ENCODE assay signal across 8 cellular contexts in genomic region chr20:1108437-1108920, GRCh38. TPM values are rescaled to one million over a fixed set of nuclear protein-coding genes. Genes with fewer than 3 reads are reported as not detected.
A peak's percentile ranks its signal among the peaks of the same experiment; 100 is the strongest.
DNase-seq lines count a peak whose midpoint lies in the region; ATAC-seq and TF ChIP-seq lines count a peak whose summit lies in the region.

No MANE protein-coding gene starts in this region.

- H3K4me1 Mint-ChIP-seq in Calu3 (ENCODE audit: low read depth, unreplicated experiment) = no peaks in the 10 kb centered on the region

- H3K4me1 ChIP-seq in SJCRH30 = no peaks in the 10 kb centered on the region
- no peaks in the 10 kb centered on the region for H3K4me1 ChIP-seq in heart right ventricle

- peaks cover 16% of the 10 kb centered on the region for H3K27me3 Mint-ChIP-seq in Calu3 (ENCODE audit: unreplicated experiment)

- no TSS peak for BruUV-seq in Calu3 (replicated peaks; lab: Mats Ljungman, UMichigan)

- H3K9me3 ChIP-seq in SJCRH30 (replicated peaks) (no peaks in the 10 kb centered on the region), heart right ventricle (no peaks in the 10 kb centered on the region)

- CTCF ChIA-PET in Calu3 (lab: Charles Lee) = interaction anchor here (1.0 kb wide), 3 partner anchors 12 to 290 kb away, joined by 3 to 5 read pairs (median 4); no protein-coding TSS in a partner anchor

- no peaks in the 10 kb centered on the region for H3K36me3 Mint-ChIP-seq in Calu3 (ENCODE audit: insufficient read depth, unreplicated experiment)
- no peaks in the 10 kb centered on the region for H3K36me3 Mint-ChIP-seq in activated naive CD4-positive, alpha-beta T cell treated with anti-CD3 and anti-CD28 coated beads, Interleukin-2, amount 50 U/mL, for 72 hours

- TF ChIP-seq CTCF in Calu3 (IDR thresholded peaks at IDR 0.05; ENCODE audit: unreplicated experiment) (peak; percentile 55), heart right ventricle (IDR thresholded peaks at IDR 0.05) (peak; percentile 51 to 84 (median 75))

- peak; percentile 69 to 81 for ATAC-seq in activated naive CD4-positive, alpha-beta T cell treated with anti-CD3 and anti-CD28 coated beads, Interleukin-2, amount 50 U/mL, for 72 hours
- ATAC-seq in heart right ventricle (peak in 7 of 8 donors; percentile 34 to 81 (median 70)), HG03565 (IDR thresholded peaks at IDR 0.05; ENCODE audit: unreplicated experiment) (no peak)

- H3K27ac ChIP-seq in SJCRH30 = no peak overlapping the region
- no peak overlapping the region for H3K27ac ChIP-seq in heart right ventricle

- no peaks in the 10 kb centered on the region for H3K9me3 Mint-ChIP-seq in Calu3 (ENCODE audit: low read depth, unreplicated experiment)
- H3K9me3 Mint-ChIP-seq in activated naive CD4-positive, alpha-beta T cell treated with anti-CD3 and anti-CD28 coated beads, Interleukin-2, amount 50 U/mL, for 72 hours = no peaks in the 10 kb centered on the region

- H3K27ac Mint-ChIP-seq in Calu3 (ENCODE audit: unreplicated experiment) = no peak overlapping the region
- no peak overlapping the region for H3K27ac Mint-ChIP-seq in activated naive CD4-positive, alpha-beta T cell treated with anti-CD3 and anti-CD28 coated beads, Interleukin-2, amount 50 U/mL, for 72 hours

- peak; percentile 41 for DNase-seq in Calu3
- DNase-seq in HT-29 (ENCODE audit: low spot score) = peak; percentile 57
- peak; percentile 44 to 73 for DNase-seq in SJCRH30
- peak in 1 of 2 donors; percentile 60 for DNase-seq in activated naive CD4-positive, alpha-beta T cell treated with anti-CD3 and anti-CD28 coated beads, Interleukin-2, amount 50 U/mL, for 72 hours (ENCODE audit: low spot score in 2 of 2)
- DNase-seq in heart right ventricle = peak; percentile 43 to 45
- peak; percentile 9 for DNase-seq in renal cortical epithelial cell (ENCODE audit: low read depth)
- DNase-seq in NCI-H187 (lab: John Stamatoyannopoulos, UW) = no peak

- no peak overlapping the region for H3K4me3 Mint-ChIP-seq in Calu3 (ENCODE audit: low read depth, unreplicated experiment)

- intact Hi-C loops in Calu3 (cut with micrococcal nuclease; ENCODE audit: unreplicated experiment) (no loop called here), heart right ventricle (cut with DNase I) (loop anchor here in 6 of 10 donors (2.0 to 10.0 kb wide), 4 partner anchors 104 to 294 kb away; no protein-coding TSS in a partner anchor)

- 26 to 30% methylated on average over 5 of the region's 5 CpGs for WGBS in heart right ventricle, 2 donors

- H3K27me3 ChIP-seq in SJCRH30 = no peaks in the 10 kb centered on the region
- H3K27me3 ChIP-seq in heart right ventricle = no peaks in the 10 kb centered on the region

- H3K4me3 ChIP-seq in SJCRH30 (no peak overlapping the region), heart right ventricle (no peak overlapping the region)

- H3K36me3 ChIP-seq in SJCRH30 (no peaks in the 10 kb centered on the region), heart right ventricle (no peaks in the 10 kb centered on the region)

RNA-seq across cellular contexts. Expression of gene PSMF1, which starts 9.9 kb away (rescaled TPM):
- total RNA-seq in Calu3 (2022) (112 and 128 TPM in 2 replicates), heart right ventricle (100 to 1,000 TPM; 105 to 181 (median 129) TPM), renal cortical epithelial cell (41.7 and 68.4 TPM in 2 replicates)
- 47.2 and 50.7 TPM in 2 replicates for total RNA-seq in HT-29 (2014; rRNA removed; shearing (Covaris generic))
- total RNA-seq in SJCRH30 (2014; rRNA removed; shearing (Covaris generic)) = 49.8 and 52.2 TPM in 2 replicates
- total RNA-seq in activated naive CD4-positive, alpha-beta T cell treated with anti-CD3 and anti-CD28 coated beads, Interleukin-2, amount 50 U/mL, for 72 hours = 100 to 1,000 TPM in 1 of 2 donors, 10 to 100 TPM in 1; 89.6 to 151 TPM
- 10 to 100 TPM; 22.4 to 89.5 TPM for polyA plus RNA-seq in heart right ventricle

Comparison
In these comparisons a context has a peak if more than half of its experiments do, and no peak if none do; other contexts are left out.
1. DNase-seq: peak in Calu3 (single experiment), HT-29 (single experiment), SJCRH30 (2 of 2), heart right ventricle (2 of 2) and renal cortical epithelial cell (single experiment); none in NCI-H187 (0 of 2).